18 cellular contexts compared by ENCODE assay signal in the genomic region with DNA sequence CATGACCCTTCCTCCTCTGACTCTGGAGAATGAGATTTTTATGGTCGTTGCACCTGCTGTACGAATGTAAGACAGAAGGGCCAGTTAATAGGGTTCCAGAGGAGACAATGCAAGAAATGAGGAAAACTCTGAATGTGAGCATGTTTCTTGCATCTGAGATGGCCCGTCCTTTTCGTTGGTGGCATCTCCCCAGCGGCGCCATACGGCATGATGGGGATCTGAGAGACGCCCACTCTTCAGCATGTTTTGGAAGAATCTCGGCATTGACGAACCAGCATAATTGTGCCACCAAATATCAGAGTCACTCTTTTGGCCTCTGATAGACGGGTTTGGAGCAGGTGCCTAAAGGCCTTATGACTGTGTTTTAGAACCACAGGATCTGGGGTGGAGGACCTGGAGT.
DNase-seq lines count a peak whose midpoint lies in the region; ATAC-seq, FAIRE-seq and TF ChIP-seq lines count a peak whose summit lies in the region.
"Had no signal": no experiment of that assay in that cellular context is flagged by ENCODE, and none has a peak within 500 bp of the region (broad histone marks: within the 10 kb centered on the region; RNA-seq: fewer than 3 reads in every experiment).

No MANE protein-coding gene starts in this region.

- WGBS in esophagus muscularis mucosa, result 93% methylated on average over 11 of the region's 11 CpGs
- WGBS in pancreas, 2 donors, result 69 to 75% methylated on average over 11 of the region's 11 CpGs
- WGBS in transverse colon (ENCODE audit: low coverage in 1 of 2), 2 donors, result 85 to 90% methylated on average over 2 to 11 of the region's 11 CpGs

- H3K9me3 ChIP-seq in esophagus muscularis mucosa, result no peaks in the 10 kb centered on the region
- no peaks in the 10 kb centered on the region for H3K9me3 ChIP-seq in pancreas
- H3K9me3 ChIP-seq in transverse colon, result no peaks in the 10 kb centered on the region

- TF ChIP-seq EP300 in esophagus muscularis mucosa (IDR thresholded peaks at IDR 0.05), result no peak
- no peak for TF ChIP-seq EP300 in transverse colon (IDR thresholded peaks at IDR 0.05; ENCODE audit: low read depth)

- H3K4me3 ChIP-seq in esophagus muscularis mucosa (no peak overlapping the region), pancreas (no peak overlapping the region), transverse colon (no peak overlapping the region)

- ATAC-seq in pancreas, result no peak
- ATAC-seq in HG03280 (IDR thresholded peaks at IDR 0.05; ENCODE audit: unreplicated experiment), result no peak

- intact Hi-C loops in esophagus muscularis mucosa (cut with DNase I), result no loop called here
- intact Hi-C loops in pancreas (cut with DNase I), result no loop called here
- intact Hi-C loops in transverse colon (cut with DNase I; ENCODE audit: low total_unique reads), result no loop called here

- H3K27me3 ChIP-seq in esophagus muscularis mucosa (no peaks in the 10 kb centered on the region), pancreas (no peaks in the 10 kb centered on the region), transverse colon (no peaks in the 10 kb centered on the region)

- in situ Hi-C loops in transverse colon (cut with MboI; ENCODE audit: low pct_ligation_motif_present in 1 of 4, low pct_unique_long_range_greater_than_20kb in 1 of 4, low sequenced_read_pairs in 3 of 4), result no loop called here

- FAIRE-seq in pancreas (lab: Jason Lieb, UNC), result no peak
- FAIRE-seq: H54 had no signal

- no peak for TF ChIP-seq POLR2A in esophagus muscularis mucosa (IDR thresholded peaks at IDR 0.05; ENCODE audit: low read depth)
- TF ChIP-seq POLR2A in transverse colon (IDR thresholded peaks at IDR 0.05), result no peak

- TF ChIP-seq CTCF in esophagus muscularis mucosa (IDR thresholded peaks at IDR 0.05) (no peak), pancreas (IDR thresholded peaks at IDR 0.05) (no peak), transverse colon (IDR thresholded peaks at IDR 0.05) (no peak)

- DNase-seq in esophagus muscularis mucosa (ENCODE audit: extremely low spot score) (no peak), pancreas (no peak), transverse colon (no peak), SIG-M5 (lab: John Stamatoyannopoulos, UW) (no peak), cerebellum (ENCODE audit: low spot score) (no peak)
- DNase-seq: CD4-positive, alpha-beta T cell; DMS153; GDM1; KBM-7; MV-4-11; NCI-H1417; NCI-H187 treated with DMSO at 0.1 percent for 48 hours; NCI-H2227 treated with DMSO at 0.1 percent for 48 hours; NCI-H524 treated with DMSO at 0.1 percent for 48 hours; SHP77 treated with DMSO at 0.1 percent for 48 hours had no signal

- H3K27ac ChIP-seq in angular gyrus (ENCODE audit: low read depth, low read length), result peak overlapping the region; percentile 72
- H3K27ac ChIP-seq in esophagus muscularis mucosa (replicated peaks in 1 of 4), result peak overlapping the region in 3 of 4 donors; percentile 14 to 80 (median 27)
- H3K27ac ChIP-seq in pancreas, result peak overlapping the region in 3 of 4 donors; percentile 12 to 47 (median 28)
- peak overlapping the region in 3 of 4 donors; percentile 7 to 77 (median 21) for H3K27ac ChIP-seq in transverse colon

- H3K36me3 ChIP-seq in esophagus muscularis mucosa (peaks cover 0 to 10% (median 0%) of the 10 kb centered on the region in 4 donors), pancreas (no peaks in the 10 kb centered on the region), transverse colon (no peaks in the 10 kb centered on the region)

- H3K4me1 ChIP-seq in esophagus muscularis mucosa (peaks cover 2 to 62% (median 42%) of the 10 kb centered on the region in 4 donors), pancreas (peaks cover 0 to 8% (median 4%) of the 10 kb centered on the region in 3 donors), transverse colon (peaks cover 0 to 18% (median 0%) of the 10 kb centered on the region in 4 donors)

Comparison
In these comparisons a context has a peak if more than half of its experiments do, and no peak if none do; other contexts are left out.
1. H3K27ac ChIP-seq: peak in every context shown above with its lines; median percentile 72 in angular gyrus; 28 in pancreas; 27 in esophagus muscularis mucosa; 21 in transverse colon.